6 cellular contexts compared by ENCODE assay signal in genomic region chr5:99478450-99478849, GRCh38.
DNase-seq lines count a peak whose midpoint lies in the region; ATAC-seq, FAIRE-seq and TF ChIP-seq lines count a peak whose summit lies in the region.
"Not testable (repeated sequence)": the region's sequence is repeated elsewhere in the genome, so short reads cannot be mapped to it uniquely, and the experiment has no call there.

No MANE protein-coding gene starts in this region.

- not testable (repeated sequence) for H3K4me1 Mint-ChIP-seq in astrocyte (ENCODE audit: low read depth, unreplicated experiment)

- not testable (repeated sequence) for TF ChIP-seq CTCF in astrocyte (IDR thresholded peaks at IDR 0.05; ENCODE audit: insufficient read depth, low read depth, low read length)

- H3K4me2 ChIP-seq in astrocyte (ENCODE audit: low read length), result not testable (repeated sequence)

- not testable (repeated sequence) for H3K27ac ChIP-seq in astrocyte (ENCODE audit: low read depth, low read length)

- H3K4me1 ChIP-seq in astrocyte (ENCODE audit: insufficient read depth, low read length), result not testable (repeated sequence)

- ATAC-seq in GM18858 (IDR thresholded peaks at IDR 0.05; ENCODE audit: unreplicated experiment), result peak; percentile 38
- ATAC-seq in GM19351 (IDR thresholded peaks at IDR 0.05; ENCODE audit: unreplicated experiment), result peak; percentile 43
- peak; percentile 87 for ATAC-seq in HG02870 (IDR thresholded peaks at IDR 0.05; ENCODE audit: unreplicated experiment)
- ATAC-seq in HG02885 (IDR thresholded peaks at IDR 0.05; ENCODE audit: poor library complexity, unreplicated experiment), result peak; percentile 68

- not testable (repeated sequence) for H4K20me1 ChIP-seq in astrocyte (ENCODE audit: insufficient read depth, low read length)

- not testable (repeated sequence) for H3K4me3 Mint-ChIP-seq in astrocyte (ENCODE audit: unreplicated experiment)

- FAIRE-seq in astrocyte (lab: Jason Lieb, UNC), result peak; percentile 97
- FAIRE-seq in endometrium (lab: Jason Lieb, UNC), result peak; percentile 41

- H3K27me3 ChIP-seq in astrocyte (ENCODE audit: insufficient read depth, low read length), result not testable (repeated sequence)

- H3K9me3 ChIP-seq in astrocyte (ENCODE audit: insufficient read depth, low read depth, low read length), result not testable (repeated sequence)

- not testable (repeated sequence) for H3K79me2 ChIP-seq in astrocyte (ENCODE audit: insufficient read depth, low read length)

- DNase-seq in astrocyte (ENCODE audit: low read depth), result not testable (repeated sequence)

- not testable (repeated sequence) for H2AFZ ChIP-seq in astrocyte (ENCODE audit: low read depth, low read length)

- not testable (repeated sequence) for H3K9me3 Mint-ChIP-seq in astrocyte (ENCODE audit: unreplicated experiment)

- not testable (repeated sequence) for H3K4me3 ChIP-seq in astrocyte (ENCODE audit: insufficient read depth, low read depth, low read length)

- not testable (repeated sequence) for H3K27ac Mint-ChIP-seq in astrocyte (ENCODE audit: unreplicated experiment)

- not testable (repeated sequence) for H3K36me3 Mint-ChIP-seq in astrocyte (ENCODE audit: low read depth, unreplicated experiment)

- not testable (repeated sequence) for H3K27me3 Mint-ChIP-seq in astrocyte (ENCODE audit: low read depth, unreplicated experiment)

- not testable (repeated sequence) for H3K9ac ChIP-seq in astrocyte (ENCODE audit: low read length)

- not testable (repeated sequence) for H3K36me3 ChIP-seq in astrocyte (ENCODE audit: insufficient read depth, low read length)
